Comparison of ENCODE assay signal across 12 cellular contexts in the genomic region with DNA sequence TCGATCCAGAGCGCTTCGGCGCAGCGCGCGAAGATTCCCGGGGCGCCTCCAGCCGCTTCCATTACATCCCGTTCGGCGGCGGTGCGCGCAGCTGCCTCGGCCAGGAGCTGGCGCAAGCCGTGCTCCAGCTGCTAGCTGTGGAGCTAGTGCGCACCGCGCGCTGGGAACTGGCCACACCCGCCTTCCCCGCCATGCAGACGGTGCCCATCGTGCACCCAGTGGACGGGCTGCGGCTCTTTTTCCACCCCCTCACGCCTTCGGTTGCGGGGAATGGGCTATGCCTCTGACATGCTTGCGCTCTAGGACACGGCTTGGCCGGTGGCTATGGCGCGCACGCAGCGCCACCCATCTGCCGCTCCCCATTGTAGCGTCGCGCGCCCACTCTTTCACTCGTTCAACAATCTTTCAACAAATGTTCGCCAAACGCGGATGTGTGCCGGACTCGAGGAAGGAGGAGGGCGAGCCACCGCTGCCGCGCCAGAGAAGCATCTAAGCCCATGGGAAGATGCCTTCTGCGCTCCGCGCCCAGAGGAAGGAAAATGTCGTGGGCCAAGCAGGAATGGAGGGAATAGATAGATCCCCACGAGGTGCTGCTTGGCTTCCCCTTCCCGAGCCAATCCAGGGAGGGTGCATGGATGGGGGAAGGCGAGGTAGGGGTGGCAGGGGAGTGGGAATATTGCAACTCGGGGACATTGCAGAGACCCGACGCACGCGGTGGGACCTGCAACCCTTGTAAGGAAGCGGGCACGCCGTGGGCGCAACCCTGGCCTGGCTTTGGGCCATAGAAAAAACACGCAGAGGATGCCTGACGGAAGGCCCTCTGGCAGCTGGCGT. TPM values are rescaled to one million over a fixed set of nuclear protein-coding genes. Genes with fewer than 3 reads are reported as not detected.
A peak's percentile ranks its signal among the peaks of the same experiment; 100 is the strongest.
DNase-seq lines count a peak whose midpoint lies in the region; ATAC-seq, FAIRE-seq and TF ChIP-seq lines count a peak whose summit lies in the region.
"Had no signal": no experiment of that assay in that cellular context is flagged by ENCODE, and none has a peak within 500 bp of the region (broad histone marks: within the 10 kb centered on the region; RNA-seq: fewer than 3 reads in every experiment).

No MANE protein-coding gene starts in this region.

- H3K9me3 Mint-ChIP-seq in progenitor cell of endocrine pancreas (ENCODE audit: low read depth) = no peaks in the 10 kb centered on the region
- H3K9me3 Mint-ChIP-seq: activated naive CD4-positive, alpha-beta T cell treated with anti-CD3 and anti-CD28 coated beads, Interleukin-2, amount 50 U/mL, for 72 hours had no signal

- DNase-seq in NCI-H748 (lab: John Stamatoyannopoulos, UW; ENCODE audit: unreplicated experiment) (peak; percentile 70), NCI-H748 treated with DMSO at 0.1 percent for 48 hours (lab: John Stamatoyannopoulos, UW) (no peak), MG63 (peak; percentile 72), esophagus muscularis mucosa (ENCODE audit: extremely low spot score) (peak; percentile 86), progenitor cell of endocrine pancreas (ENCODE audit: low spot score, unreplicated experiment) (no peak), GM12891 (ENCODE audit: insufficient read length, low spot score) (no peak)
- no peak for DNase-seq in activated CD8-positive, alpha-beta memory T cell treated with anti-CD3 and anti-CD28 coated beads for 24 hours
- DNase-seq: CD4-positive, alpha-beta memory T cell; hippocampal formation; spleen had no signal

- peaks cover 29% of the 10 kb centered on the region for H3K27me3 ChIP-seq in MG63
- peaks cover 0 to 100% (median 36%) of the 10 kb centered on the region in 4 donors for H3K27me3 ChIP-seq in esophagus muscularis mucosa

- intact Hi-C loops in esophagus muscularis mucosa (cut with DNase I) = no loop called here

- H3K27me3 Mint-ChIP-seq in progenitor cell of endocrine pancreas = peaks cover 83% of the 10 kb centered on the region

- ATAC-seq in GM18870 (IDR thresholded peaks at IDR 0.05; ENCODE audit: unreplicated experiment) = no peak

- H3K9me3 ChIP-seq in MG63 (no peaks in the 10 kb centered on the region), esophagus muscularis mucosa (no peaks in the 10 kb centered on the region)
- H3K9me3 ChIP-seq: spleen had no signal

- H3K4me1 ChIP-seq in esophagus muscularis mucosa = peaks cover 21 to 51% (median 44%) of the 10 kb centered on the region in 4 donors

- FAIRE-seq in GM12891 (lab: Jason Lieb, UNC) = no peak

- TF ChIP-seq CTCF in esophagus muscularis mucosa (IDR thresholded peaks at IDR 0.05) (no peak), progenitor cell of endocrine pancreas (IDR thresholded peaks at IDR 0.05; ENCODE audit: unreplicated experiment) (no peak)

- H3K27ac Mint-ChIP-seq in progenitor cell of endocrine pancreas = no peak overlapping the region
- H3K27ac Mint-ChIP-seq: activated naive CD4-positive, alpha-beta T cell treated with anti-CD3 and anti-CD28 coated beads, Interleukin-2, amount 50 U/mL, for 72 hours; CD4-positive, alpha-beta memory T cell had no signal

- H3K4me3 Mint-ChIP-seq in progenitor cell of endocrine pancreas (ENCODE audit: low read depth) = peak overlapping the region; percentile 59

- peaks cover 22% of the 10 kb centered on the region for H3K4me1 Mint-ChIP-seq in progenitor cell of endocrine pancreas (ENCODE audit: low read depth)

- H3K4me3 ChIP-seq in MG63 (peak overlapping the region; percentile 37), esophagus muscularis mucosa (peak overlapping the region in 2 of 4 donors; percentile 15 to 24)

- H3K36me3 ChIP-seq in MG63 (no peaks in the 10 kb centered on the region), esophagus muscularis mucosa (no peaks in the 10 kb centered on the region)
- H3K36me3 ChIP-seq: spleen had no signal

- WGBS in esophagus muscularis mucosa = 7% methylated on average over 16 of the region's 73 CpGs

- peaks cover 3% of the 10 kb centered on the region for H3K36me3 Mint-ChIP-seq in progenitor cell of endocrine pancreas (ENCODE audit: insufficient read depth)
- H3K36me3 Mint-ChIP-seq: CD4-positive, alpha-beta memory T cell had no signal

- H3K27ac ChIP-seq in esophagus muscularis mucosa (replicated peaks in 1 of 4) = no peak overlapping the region
- H3K27ac ChIP-seq: spleen had no signal

- no peak for TF ChIP-seq EP300 in esophagus muscularis mucosa (IDR thresholded peaks at IDR 0.05)

- TF ChIP-seq POLR2A in esophagus muscularis mucosa (IDR thresholded peaks at IDR 0.05; ENCODE audit: low read depth) (no peak), GM12891 (IDR thresholded peaks at IDR 0.05; ENCODE audit: low read depth, low read length) (no peak)

TF ChIP-seq in GM12891, 5 proteins besides CTCF, POLR2A, EP300 and RAD21:
- TF ChIP-seq PAX5 (IDR thresholded peaks at IDR 0.05; ENCODE audit: insufficient read depth, low read length, severe bottlenecking) (no peak), SPI1 (IDR thresholded peaks at IDR 0.05; ENCODE audit: low read depth, low read length) (no peak), POLR2AphosphoS5 (IDR thresholded peaks at IDR 0.05; ENCODE audit: low read depth, low read length) (no peak), POU2F2 (IDR thresholded peaks at IDR 0.05; ENCODE audit: low read depth, low read length) (no peak), TAF1 (IDR thresholded peaks at IDR 0.05; ENCODE audit: low read depth, low read length) (no peak)

RNA-seq across cellular contexts. Expression of gene CYP26A1, which starts 5.1 kb away (rescaled TPM):
- total RNA-seq in MG63 (2014; rRNA removed; shearing (Covaris generic); ENCODE audit: low replicate concordance) = 0.30 and 0.32 TPM in 2 replicates
- total RNA-seq in esophagus muscularis mucosa (not detected), progenitor cell of endocrine pancreas (1.8 and 3.4 TPM in 2 replicates)
- 0.08 TPM for polyA plus RNA-seq in GM12891 (2012; ENCODE audit: low read depth, missing spikeins)
- total RNA-seq: CD4-positive, alpha-beta memory T cell had no signal
- polyA plus RNA-seq: CD4-positive, alpha-beta memory T cell had no signal

RNA-seq across cellular contexts. Expression of gene CYP26C1, which starts 8.0 kb away (rescaled TPM):
- total RNA-seq in MG63 (2014; rRNA removed; shearing (Covaris generic); ENCODE audit: low replicate concordance) = not detected in 2 replicates
- under 1 TPM in 3 of 4 donors, not detected in 1; under 0.01 to 0.39 (median under 0.01) TPM for total RNA-seq in esophagus muscularis mucosa
- 0.26 and 0.29 TPM in 2 replicates for total RNA-seq in progenitor cell of endocrine pancreas
- polyA plus RNA-seq in GM12891 (2012; ENCODE audit: low read depth, missing spikeins) = not detected

Comparison
In these comparisons a context has a peak if more than half of its experiments do, and no peak if none do; other contexts are left out.
1. DNase-seq: peak in NCI-H748 (single experiment), MG63 (single experiment) and esophagus muscularis mucosa (single experiment); none in NCI-H748 treated with DMSO at 0.1 percent for 48 hours (single experiment), progenitor cell of endocrine pancreas (single experiment), GM12891 (single experiment) and activated CD8-positive, alpha-beta memory T cell treated with anti-CD3 and anti-CD28 coated beads for 24 hours (single experiment).